Comparison of ENCODE assay signal across 9 cellular contexts in the genomic region with DNA sequence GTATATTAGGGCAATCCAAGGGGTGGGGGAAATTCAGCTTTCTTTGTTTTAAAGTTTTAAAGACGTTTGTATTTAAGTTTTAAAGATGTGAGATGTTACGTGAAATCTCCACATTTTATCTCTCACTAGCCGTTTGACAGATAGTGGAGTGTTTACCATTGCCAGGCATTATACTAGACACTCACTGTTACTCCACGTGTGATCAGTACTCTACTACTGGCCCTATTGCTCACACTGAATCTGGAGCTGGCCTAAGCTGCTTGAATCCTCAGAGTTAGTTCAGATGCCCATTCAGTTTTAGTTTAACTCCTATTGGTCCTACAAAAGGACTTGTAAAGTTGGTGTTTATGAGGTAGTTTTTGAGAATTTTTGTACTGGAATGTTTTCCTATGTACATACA. TPM values are rescaled to one million over a fixed set of nuclear protein-coding genes. Genes with fewer than 3 reads are reported as not detected.
"Had no signal": no experiment of that assay in that cellular context is flagged by ENCODE, and none has a peak within 500 bp of the region (broad histone marks: within the 10 kb centered on the region; RNA-seq: fewer than 3 reads in every experiment).

No MANE protein-coding gene starts in this region.

- H3K4me3 ChIP-seq: GM12878 had no signal

- FAIRE-seq: G401.6, GM12878, GM12891, GM12892, GM18507, GM19239 had no signal

- DNase-seq: GDM1, GF-D8 had no signal

- ATAC-seq: GM12878 had no signal

RNA-seq across cellular contexts. Expression of a gene that starts 4.5 kb away (rescaled TPM):
- total RNA-seq: G401, GM12878 had no signal
- polyA plus RNA-seq: GM12878 had no signal
